ENCODE assay signal across 10 cellular contexts in genomic region chr6:26045939-26046368, GRCh38. TPM values are rescaled to one million over a fixed set of nuclear protein-coding genes. Genes with fewer than 3 reads are reported as not detected.
DNase-seq lines count a peak whose midpoint lies in the region; ATAC-seq and TF ChIP-seq lines count a peak whose summit lies in the region.
"Had no signal": no experiment of that assay in that cellular context is flagged by ENCODE, and none has a peak within 500 bp of the region (broad histone marks: within the 10 kb centered on the region; RNA-seq: fewer than 3 reads in every experiment).

No MANE protein-coding gene starts in this region.

- H4K20me1 ChIP-seq in SK-N-SH (ENCODE audit: insufficient read depth) (no peaks in the 10 kb centered on the region), OCI-LY7 (ENCODE audit: insufficient read depth, low read length) (no peaks in the 10 kb centered on the region), neural progenitor cell (ENCODE audit: low read depth) (no peaks in the 10 kb centered on the region)

- H3K9ac ChIP-seq in SK-N-SH = peak overlapping the region; percentile 62
- H3K9ac ChIP-seq in neural progenitor cell = no peak overlapping the region

- CTCF ChIA-PET in SK-N-SH (lab: Yijun Ruan, JAX) = interaction anchor here (0.8 to 2.1 kb wide), 6 partner anchors 17 to 138 kb away, joined by 3 to 9 read pairs (median 4); a partner anchor contains a TSS
- CTCF ChIA-PET in OCI-LY7 (lab: Charles Lee; ENCODE audit: unreplicated experiment) = interaction anchor here (0.6 kb wide), 1 partner anchor 111 kb away, joined by 3 read pairs; no protein-coding TSS in a partner anchor

- H3K4me1 ChIP-seq in SK-N-SH (ENCODE audit: control insufficient read depth in 1 of 2, insufficient read depth in 2 of 2, low read depth in 1 of 2, low read length in 1 of 2) (peaks cover 0 to 12% of the 10 kb centered on the region in 2 experiments; a peak in 2 of 4 replicates), OCI-LY7 (ENCODE audit: insufficient read depth, low read length, poor library complexity, severe bottlenecking) (peaks cover 61% of the 10 kb centered on the region), prostate gland (replicated peaks) (peaks cover 4% of the 10 kb centered on the region), neural progenitor cell (peaks cover 18% of the 10 kb centered on the region)

- no peaks in the 10 kb centered on the region for H3K27me3 Mint-ChIP-seq in effector memory CD8-positive, alpha-beta T cell
- H3K27me3 Mint-ChIP-seq in neural progenitor cell (ENCODE audit: insufficient read depth, low read depth) = peaks cover 7% of the 10 kb centered on the region

- H3K9me3 Mint-ChIP-seq in effector memory CD8-positive, alpha-beta T cell = no peaks in the 10 kb centered on the region
- H3K9me3 Mint-ChIP-seq in neural progenitor cell = peaks cover 24% of the 10 kb centered on the region

- H3K36me3 ChIP-seq in SK-N-SH (replicated peaks in 1 of 2; ENCODE audit: control insufficient read depth in 1 of 2, insufficient read depth in 2 of 2, low read length in 1 of 2) (no peaks in the 10 kb centered on the region), OCI-LY7 (ENCODE audit: insufficient read depth, low read length) (no peaks in the 10 kb centered on the region), prostate gland (no peaks in the 10 kb centered on the region), neural progenitor cell (no peaks in the 10 kb centered on the region)
- H3K36me3 ChIP-seq: ascending aorta had no signal

- H3K9me2 ChIP-seq in SK-N-SH (no peaks in the 10 kb centered on the region), OCI-LY7 (ENCODE audit: insufficient read depth, low read length) (no peaks in the 10 kb centered on the region)

- H3K27ac Mint-ChIP-seq in effector memory CD8-positive, alpha-beta T cell = peak overlapping the region; percentile 91 to 94
- no peak overlapping the region for H3K27ac Mint-ChIP-seq in neural progenitor cell

- no peaks in the 10 kb centered on the region for H3K27me3 ChIP-seq in SK-N-SH (ENCODE audit: insufficient read depth)
- no peaks in the 10 kb centered on the region for H3K27me3 ChIP-seq in prostate gland (replicated peaks; ENCODE audit: insufficient read depth)
- no peaks in the 10 kb centered on the region for H3K27me3 ChIP-seq in neural progenitor cell
- H3K27me3 ChIP-seq: ascending aorta had no signal

- TF ChIP-seq POLR2A in prostate gland (IDR thresholded peaks at IDR 0.05) = no peak

- intact Hi-C loops in OCI-LY7 (cut with micrococcal nuclease; ENCODE audit: unreplicated experiment) = loop anchor here (1.0 to 5.0 kb wide), 2 partner anchors 9 to 1846 kb away; a partner anchor contains a TSS
- intact Hi-C loops in prostate gland (cut with DNase I) = no loop called here

- WGBS in SK-N-SH (ENCODE audit: low lambda C conversion rate) = 27% methylated on average over 5 of the region's 5 CpGs
- 30% methylated on average over 5 of the region's 5 CpGs for WGBS in prostate gland

- no peak for DNase-seq in SK-N-SH
- peak; percentile 84 for DNase-seq in OCI-LY7 (ENCODE audit: low spot score)
- DNase-seq in effector memory CD8-positive, alpha-beta T cell = no peak
- DNase-seq in prostate gland (ENCODE audit: low spot score) = no peak
- DNase-seq in ecto neural progenitor cell (ENCODE audit: low spot score) = no peak
- DNase-seq in activated effector memory CD4-positive, alpha-beta T cell treated with Interleukin-2 at 50 U/mL for 16 hours = no peak
- DNase-seq in neural progenitor cell (ENCODE audit: low spot score) = no peak
- DNase-seq: NCI-H345 had no signal

- H3K4me2 ChIP-seq in SK-N-SH (peak overlapping the region; percentile 86), OCI-LY7 (ENCODE audit: low read length) (peak overlapping the region; percentile 79), neural progenitor cell (no peak overlapping the region)

- H3K4me3 ChIP-seq in SK-N-SH (ENCODE audit: low read depth in 2 of 2, low read length in 1 of 2) = peak overlapping the region; percentile 57 to 60
- peak overlapping the region; percentile 67 for H3K4me3 ChIP-seq in OCI-LY7 (ENCODE audit: low read depth, low read length, poor library complexity, severe bottlenecking)
- H3K4me3 ChIP-seq in prostate gland = peak overlapping the region in 1 of 2 donors; percentile 43
- no peak overlapping the region for H3K4me3 ChIP-seq in neural progenitor cell

- H3K4me1 Mint-ChIP-seq in effector memory CD8-positive, alpha-beta T cell (ENCODE audit: low read depth in 2 of 2) = peaks cover 15 to 18% of the 10 kb centered on the region in 2 donors
- peaks cover 8% of the 10 kb centered on the region for H3K4me1 Mint-ChIP-seq in neural progenitor cell

- BruUV-seq in OCI-LY7 (replicated peaks; lab: Mats Ljungman, UMichigan) = no TSS peak

- H3K27ac ChIP-seq in SK-N-SH (ENCODE audit: low read depth in 2 of 2, low read length in 1 of 2) = peak overlapping the region; percentile 79 to 97
- H3K27ac ChIP-seq in OCI-LY7 (ENCODE audit: low read depth, low read length, poor library complexity, severe bottlenecking) = peak overlapping the region; percentile 99
- peak overlapping the region; percentile 50 to 95 for H3K27ac ChIP-seq in prostate gland
- H3K27ac ChIP-seq in neural progenitor cell = no peak overlapping the region
- H3K27ac ChIP-seq: ascending aorta had no signal

- H3K79me2 ChIP-seq in SK-N-SH (ENCODE audit: insufficient read depth) (no peaks in the 10 kb centered on the region), OCI-LY7 (ENCODE audit: insufficient read depth, low read depth, low read length) (no peaks in the 10 kb centered on the region), neural progenitor cell (ENCODE audit: low read depth) (no peaks in the 10 kb centered on the region)

- TF ChIP-seq CTCF in SK-N-SH (IDR thresholded peaks at IDR 0.05) = no peak
- no peak for TF ChIP-seq CTCF in OCI-LY7 (conservative IDR thresholded peaks at IDR 0.05; ENCODE audit: low read length)
- no peak for TF ChIP-seq CTCF in prostate gland (IDR thresholded peaks at IDR 0.05)
- no peak for TF ChIP-seq CTCF in neural progenitor cell (IDR thresholded peaks at IDR 0.05)

- no peak for TF ChIP-seq EP300 in SK-N-SH (IDR thresholded peaks at IDR 0.05; ENCODE audit: borderline replicate concordance in 1 of 2, low read depth in 1 of 2, low read length in 1 of 2)

- H2AFZ ChIP-seq in SK-N-SH (ENCODE audit: low read depth) = peak overlapping the region; percentile 38; the same call in 1 of the 2 replicates
- no peak overlapping the region for H2AFZ ChIP-seq in OCI-LY7 (ENCODE audit: low read length)
- H2AFZ ChIP-seq in neural progenitor cell (replicated peaks) = no peak overlapping the region

- peak overlapping the region; percentile 88 to 94 for H3K4me3 Mint-ChIP-seq in effector memory CD8-positive, alpha-beta T cell
- H3K4me3 Mint-ChIP-seq in neural progenitor cell = no peak overlapping the region

- H3K9me3 ChIP-seq in SK-N-SH (no peaks in the 10 kb centered on the region), OCI-LY7 (ENCODE audit: low read length) (no peaks in the 10 kb centered on the region), prostate gland (no peaks in the 10 kb centered on the region), neural progenitor cell (ENCODE audit: low read depth) (no peaks in the 10 kb centered on the region)
- H3K9me3 ChIP-seq: ascending aorta had no signal

- no peak for TF ChIP-seq RAD21 in SK-N-SH (IDR thresholded peaks at IDR 0.05; ENCODE audit: low read length)

- ATAC-seq in SK-N-SH treated with all-trans-retinoic acid at 6 μM for 48 hours = no peak
- no peak for ATAC-seq in effector memory CD8-positive, alpha-beta T cell (replicated peaks)

- POLR2A ChIA-PET in SK-N-SH (lab: Yijun Ruan, JAX) (interaction anchor here (0.8 to 5.8 kb wide), 21 partner anchors 8 to 1847 kb away, joined by 3 to 166 read pairs (median 8); a partner anchor contains a TSS), OCI-LY7 (lab: Charles Lee) (interaction anchor here (0.6 to 16.1 kb wide), 35 partner anchors 8 to 1848 kb away, joined by 3 to 793 read pairs (median 5); a partner anchor contains a TSS)

- H3F3A ChIP-seq in SK-N-SH (replicated peaks; ENCODE audit: insufficient read depth) (peaks cover 40% of the 10 kb centered on the region), neural progenitor cell (ENCODE audit: low read depth) (peaks cover 3% of the 10 kb centered on the region)

- peaks cover 30% of the 10 kb centered on the region for H3K36me3 Mint-ChIP-seq in effector memory CD8-positive, alpha-beta T cell (ENCODE audit: insufficient read depth)
- peaks cover 11% of the 10 kb centered on the region for H3K36me3 Mint-ChIP-seq in neural progenitor cell

TF ChIP-seq in SK-N-SH, 30 proteins besides CTCF, POLR2A, EP300 and RAD21:
- no peak for TF ChIP-seq GATA2 (CRISPR knock-in tag; IDR thresholded peaks at IDR 0.05)
- peak; percentile 4 for TF ChIP-seq POLR2AphosphoS5 (IDR thresholded peaks at IDR 0.05; ENCODE audit: low read depth, low read length)
- TF ChIP-seq GABPA (IDR thresholded peaks at IDR 0.05; ENCODE audit: low read depth) = no peak

TF ChIP-seq in SK-N-SH treated with all-trans-retinoic acid at 6 μM for 48 hours, 23 proteins besides CTCF, POLR2A, EP300 and RAD21 (continues in another document):
- TF ChIP-seq TOX (CRISPR knock-in tag; IDR thresholded peaks at IDR 0.05; ENCODE audit: borderline replicate concordance) (no peak), ZNF70 (CRISPR knock-in tag; IDR thresholded peaks at IDR 0.05) (no peak), ZNF8 (CRISPR knock-in tag; IDR thresholded peaks at IDR 0.05) (no peak), TCF4 (CRISPR knock-in tag; IDR thresholded peaks at IDR 0.05; ENCODE audit: borderline replicate concordance) (no peak), ESRRG (CRISPR knock-in tag; IDR thresholded peaks at IDR 0.05) (no peak), BACH2 (CRISPR knock-in tag; IDR thresholded peaks at IDR 0.05; ENCODE audit: borderline replicate concordance) (no peak), ISL1 (CRISPR knock-in tag; IDR thresholded peaks at IDR 0.05) (no peak)

RNA-seq across cellular contexts. Expression of gene HFE, which starts 41.3 kb away (rescaled TPM):
- not detected in 2 replicates for polyA plus RNA-seq in SK-N-SH (2012; rRNA removed)
- not detected in 2 replicates for polyA plus RNA-seq in SK-N-SH (2012; cell fraction: cytosol; rRNA removed)
- polyA plus RNA-seq in SK-N-SH (2012; cell fraction: nucleus; rRNA removed) = not detected in 2 replicates
- total RNA-seq in OCI-LY7 (2014; rRNA removed; shearing (Covaris generic)) = 0.18 and 0.69 TPM in 2 replicates
- total RNA-seq in OCI-LY7 (2022) (0.57 and 0.72 TPM in 2 replicates), prostate gland (10 to 100 TPM in 1 of 2 donors, 1 to 10 TPM in 1; 8.9 to 16.6 TPM), neural progenitor cell (ENCODE audit: low replicate concordance) (0.43 and 1.5 TPM in 2 replicates)
